In the genomic region with DNA sequence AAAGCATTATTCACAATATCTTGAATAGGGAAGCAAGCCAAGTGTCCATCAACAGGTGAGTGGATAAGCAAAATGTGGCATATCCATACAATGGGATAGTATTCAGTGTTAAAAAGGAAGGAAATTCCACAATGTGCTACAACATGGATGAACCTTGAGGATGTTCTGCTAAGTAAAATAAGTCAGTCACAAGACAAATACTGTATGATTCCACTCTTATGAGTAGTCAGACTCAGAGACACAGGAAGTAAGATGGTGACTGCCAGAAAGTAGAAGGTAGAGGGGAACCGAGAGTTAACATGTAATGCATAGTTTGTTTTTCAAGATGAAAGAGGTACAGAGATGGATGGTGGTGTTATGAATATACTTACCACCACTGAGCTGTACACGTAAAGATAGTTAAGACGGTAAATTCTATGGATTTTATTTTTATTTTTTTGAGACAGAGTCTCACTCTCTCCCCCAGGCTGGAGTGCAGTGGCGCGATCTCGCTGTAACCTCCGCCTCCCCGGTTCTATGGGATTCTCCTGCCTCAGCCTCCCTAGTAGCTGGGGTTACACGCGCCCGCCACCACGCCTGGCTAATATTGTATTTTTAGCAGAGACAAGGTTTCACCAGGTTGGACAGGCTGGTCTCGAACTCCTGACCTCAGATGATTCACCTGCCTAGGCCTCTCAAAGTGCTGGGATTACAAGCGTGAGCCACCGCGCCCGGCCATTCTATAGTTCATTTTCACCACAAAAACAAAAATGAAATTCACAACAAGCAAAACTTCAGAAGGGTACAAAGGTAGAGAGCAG, we compare ENCODE assay signal across 8 cellular contexts. TPM values are rescaled to one million over a fixed set of nuclear protein-coding genes. Genes with fewer than 3 reads are reported as not detected.
DNase-seq lines count a peak whose midpoint lies in the region; ATAC-seq and TF ChIP-seq lines count a peak whose summit lies in the region.

No MANE protein-coding gene starts in this region.

- H2AFZ ChIP-seq in IMR-90 (replicated peaks; ENCODE audit: low read length, poor library complexity), result no peak overlapping the region

- BruUV-seq in IMR-90 (replicated peaks; lab: Mats Ljungman, UMichigan), result no TSS peak

- peak overlapping the region; percentile 62 for H3K4ac ChIP-seq in IMR-90 (ENCODE audit: low read depth, low read length)

- H3K9me1 ChIP-seq in IMR-90 (ENCODE audit: insufficient read depth, low read length), result peaks cover 3% of the 10 kb centered on the region; the same call in 1 of the 2 replicates

- intact Hi-C loops in IMR-90 (cut with micrococcal nuclease), result no loop called here

- peaks cover 0 to 13% of the 10 kb centered on the region in 2 experiments; a peak in 2 of 4 replicates for H3K79me1 ChIP-seq in IMR-90 (ENCODE audit: low read depth in 1 of 2, low read length in 2 of 2)

- no peak for TF ChIP-seq POLR2A in IMR-90 (IDR thresholded peaks at IDR 0.05; ENCODE audit: low read depth, low read length)

- peak overlapping the region; percentile 57 for H3K27ac ChIP-seq in IMR-90 (ENCODE audit: insufficient read depth, low read length)

- no peak overlapping the region for H2AK9ac ChIP-seq in IMR-90 (replicated peaks; ENCODE audit: low read depth, low read length, poor library complexity)

- H2BK15ac ChIP-seq in IMR-90 (ENCODE audit: low read depth, low read length), result peak overlapping the region; percentile 57; the same call in 1 of the 3 replicates

- peak overlapping the region; percentile 69; the same call in 1 of the 2 replicates for H3K4me2 ChIP-seq in IMR-90 (ENCODE audit: low read depth, low read length)

- peak; percentile 51 for DNase-seq in IMR-90
- DNase-seq in activated naive CD4-positive, alpha-beta T cell treated with anti-CD3 and anti-CD28 coated beads, Interleukin-2, amount 50 U/mL, for 16 hours, result peak; percentile 37
- peak; percentile 45 for DNase-seq in iris pigment epithelial cell (ENCODE audit: low read depth)
- DNase-seq in stimulated activated CD8-positive, alpha-beta memory T cell treated with anti-CD3 and anti-CD28 coated beads, Interleukin-4, amount 100 ng/mL, for 48 hours, result peak; percentile 68
- no peak for DNase-seq in NOMO-1 (lab: John Stamatoyannopoulos, UW; ENCODE audit: unreplicated experiment in 2 of 2)
- DNase-seq in NCI-H2171 (lab: John Stamatoyannopoulos, UW), result no peak

- peak overlapping the region; percentile 87 for H3K23ac ChIP-seq in IMR-90 (ENCODE audit: low read depth, low read length)

- peak overlapping the region; percentile 94 to 97 for H4K8ac ChIP-seq in IMR-90 (ENCODE audit: low read depth in 2 of 2, low read length in 2 of 2)

- H3K18ac ChIP-seq in IMR-90 (ENCODE audit: low read depth, low read length), result peak overlapping the region; percentile 57; the same call in 1 of the 2 replicates

- H3K9ac ChIP-seq in IMR-90 (ENCODE audit: low read depth, low read length), result peak overlapping the region; percentile 70; the same call in 1 of the 2 replicates

- H2BK5ac ChIP-seq in IMR-90 (ENCODE audit: low read depth, low read length, poor library complexity, severe bottlenecking), result peak overlapping the region; percentile 93

- peak overlapping the region; percentile 84 for H3K14ac ChIP-seq in IMR-90 (replicated peaks; ENCODE audit: low read depth, low read length)

- no peaks in the 10 kb centered on the region for H3K36me3 ChIP-seq in IMR-90 (ENCODE audit: control insufficient read depth, insufficient read depth, low read length)

- peak overlapping the region; percentile 53; the same call in 1 of the 2 replicates for H2BK20ac ChIP-seq in IMR-90 (ENCODE audit: low read depth, low read length)

- H3K4me1 ChIP-seq in IMR-90 (ENCODE audit: control insufficient read depth, insufficient read depth, low read length), result peaks cover 13% of the 10 kb centered on the region

- H4K20me1 ChIP-seq in IMR-90 (ENCODE audit: insufficient read depth, low read length), result peaks cover 18% of the 10 kb centered on the region

- TF ChIP-seq CTCF in IMR-90 (conservative IDR thresholded peaks at IDR 0.05; ENCODE audit: low read depth, low read length), result no peak

- TF ChIP-seq RAD21 in IMR-90 (IDR thresholded peaks at IDR 0.05; ENCODE audit: low read length), result no peak

- in situ Hi-C loops in IMR-90 (cut with MboI; ENCODE audit: low sequenced_read_pairs), result no loop called here

- dilution Hi-C loops in IMR-90 (cut with HindIII; ENCODE audit: low sequenced_read_pairs, unreplicated experiment), result no loop called here

- H2BK120ac ChIP-seq in IMR-90 (ENCODE audit: low read depth, low read length), result peak overlapping the region; percentile 36

- peak overlapping the region; percentile 88 for H3K56ac ChIP-seq in IMR-90 (ENCODE audit: extremely low read depth, insufficient read depth, low read length)

- ATAC-seq in GM18861 (IDR thresholded peaks at IDR 0.05; ENCODE audit: unreplicated experiment), result peak; percentile 30
- no peak for ATAC-seq in IMR-90 (ENCODE audit: low read depth)
- no peak for ATAC-seq in HG02840 (IDR thresholded peaks at IDR 0.05; ENCODE audit: low FRiP score, unreplicated experiment)

- H3K27me3 ChIP-seq in IMR-90 (ENCODE audit: control insufficient read depth, insufficient read depth, low read length), result no peaks in the 10 kb centered on the region

- peak overlapping the region; percentile 72 for H4K5ac ChIP-seq in IMR-90 (ENCODE audit: low read depth, low read length)

- peak overlapping the region; percentile 79; the same call in 1 of the 2 replicates for H3K4me3 ChIP-seq in IMR-90 (ENCODE audit: insufficient read depth, low read depth, low read length)

- peak overlapping the region; percentile 84 for H4K91ac ChIP-seq in IMR-90 (ENCODE audit: insufficient read depth, low read depth, low read length)

- H3K9me3 ChIP-seq in IMR-90 (ENCODE audit: control insufficient read depth, insufficient read depth, low read length), result no peaks in the 10 kb centered on the region

- CTCF ChIA-PET in IMR-90 (lab: Yijun Ruan, JAX), result no interaction called here

- H2AK5ac ChIP-seq in IMR-90 (ENCODE audit: low read depth, low read length), result peak overlapping the region; percentile 3; the same call in 1 of the 2 replicates

- WGBS in IMR-90 (ENCODE audit: extremely low coverage in 2 of 2, insufficient read length in 1 of 2), 2 experiments, result no CpG with 5 or more reads among the region's 17 CpGs

- POLR2A ChIA-PET in IMR-90 (lab: Charles Lee; ENCODE audit: unreplicated experiment), result no interaction called here

TF ChIP-seq in IMR-90, 13 proteins besides CTCF, POLR2A, EP300 and RAD21:
- TF ChIP-seq CHD1 (IDR thresholded peaks at IDR 0.05; ENCODE audit: low read depth, low read length) (no peak), MAZ (IDR thresholded peaks at IDR 0.05; ENCODE audit: borderline replicate concordance, low read depth, low read length) (no peak), MXI1 (IDR thresholded peaks at IDR 0.05; ENCODE audit: borderline replicate concordance, low read depth, low read length) (no peak), MAFK (IDR thresholded peaks at IDR 0.05; ENCODE audit: low read depth, low read length) (no peak), NFE2L2 (IDR thresholded peaks at IDR 0.05; ENCODE audit: low read depth, low read length) (no peak), FOS (IDR thresholded peaks at IDR 0.05; ENCODE audit: low read depth, low read length) (no peak), SMC3 (IDR thresholded peaks at IDR 0.05; ENCODE audit: low read depth, low read length) (no peak), USF2 (IDR thresholded peaks at IDR 0.05; ENCODE audit: low read depth, low read length) (no peak), CEBPB (IDR thresholded peaks at IDR 0.05; ENCODE audit: low read depth, low read length) (no peak), BHLHE40 (IDR thresholded peaks at IDR 0.05; ENCODE audit: low read depth, low read length) (no peak), RFX5 (IDR thresholded peaks at IDR 0.05; ENCODE audit: low read depth, low read length) (no peak)

RNA-seq across cellular contexts. Expression of gene CHAMP1, which starts 1.0 kb away (rescaled TPM):
- total RNA-seq in IMR-90 (2012; rRNA removed), result 13.3 and 16.4 TPM in 2 replicates
- polyA plus RNA-seq in IMR-90 (2012; rRNA removed), result 32.7 and 33.8 TPM in 2 replicates
- polyA plus RNA-seq in IMR-90 (2012; cell fraction: cytosol; rRNA removed), result 25.1 and 35.4 TPM in 2 replicates
- polyA plus RNA-seq in IMR-90 (2012; cell fraction: nucleus; rRNA removed; ENCODE audit: low replicate concordance), result 12.0 and 20.6 TPM in 2 replicates

RNA-seq across cellular contexts. Expression of gene UPF3A, which starts 31.9 kb away (rescaled TPM):
- total RNA-seq in IMR-90 (2012; rRNA removed), result 11.7 and 17.5 TPM in 2 replicates
- polyA plus RNA-seq in IMR-90 (2012; rRNA removed), result 47.2 and 51.6 TPM in 2 replicates
- polyA plus RNA-seq in IMR-90 (2012; cell fraction: cytosol; rRNA removed), result 16.1 and 25.1 TPM in 2 replicates
- 42.5 and 154 TPM in 2 replicates for polyA plus RNA-seq in IMR-90 (2012; cell fraction: nucleus; rRNA removed; ENCODE audit: low replicate concordance)

Comparison
In these comparisons a context has a peak if more than half of its experiments do, and no peak if none do; other contexts are left out.
1. DNase-seq: peak in IMR-90 (single experiment), activated naive CD4-positive, alpha-beta T cell treated with anti-CD3 and anti-CD28 coated beads, Interleukin-2, amount 50 U/mL, for 16 hours (single experiment), iris pigment epithelial cell (single experiment) and stimulated activated CD8-positive, alpha-beta memory T cell treated with anti-CD3 and anti-CD28 coated beads, Interleukin-4, amount 100 ng/mL, for 48 hours (single experiment); none in NOMO-1 (0 of 2) and NCI-H2171 (single experiment).